In the genomic region with DNA sequence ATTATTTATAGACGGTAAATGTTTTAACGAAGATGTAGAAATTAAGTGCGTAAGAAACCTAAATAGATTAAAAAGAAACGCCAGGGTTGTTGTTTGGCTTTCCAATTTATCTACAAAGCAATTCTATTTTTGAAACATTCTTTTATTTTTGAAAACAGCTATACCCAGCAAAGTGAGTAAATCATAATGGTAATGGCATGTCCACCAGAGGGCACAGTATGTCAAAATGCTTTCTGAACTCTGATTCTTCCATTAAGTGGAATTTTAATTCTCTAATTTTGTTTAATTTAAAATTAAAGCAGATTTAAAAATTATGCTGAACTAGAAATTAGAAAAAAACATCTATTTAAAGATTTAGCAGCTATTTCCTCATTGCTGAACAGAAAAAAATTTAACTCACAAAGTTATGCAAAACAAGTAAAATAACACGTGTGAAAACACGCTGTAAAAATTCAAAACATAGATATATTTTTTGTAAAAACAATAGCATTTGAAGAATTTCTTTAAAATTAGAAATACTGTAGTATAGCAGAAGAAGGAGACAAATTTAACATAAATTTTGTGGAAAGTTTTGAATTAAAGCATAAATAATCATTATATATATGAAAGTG, we compare ENCODE assay signal across 9 cellular contexts. TPM values are rescaled to one million over a fixed set of nuclear protein-coding genes. Genes with fewer than 3 reads are reported as not detected.
A peak's percentile ranks its signal among the peaks of the same experiment; 100 is the strongest.
DNase-seq lines count a peak whose midpoint lies in the region; ATAC-seq and TF ChIP-seq lines count a peak whose summit lies in the region.
"Had no signal": no experiment of that assay in that cellular context is flagged by ENCODE, and none has a peak within 500 bp of the region (broad histone marks: within the 10 kb centered on the region; RNA-seq: fewer than 3 reads in every experiment).

No MANE protein-coding gene starts in this region.

- no TSS peak for BruUV-seq in mammary epithelial cell (replicated peaks; lab: Mats Ljungman, UMichigan)

- H3K27ac ChIP-seq in MM.1S (ENCODE audit: low read length) (no peak overlapping the region), mammary epithelial cell (ENCODE audit: insufficient read depth, low read depth, low read length) (no peak overlapping the region)

- TF ChIP-seq CTCF in MM.1S (IDR thresholded peaks at IDR 0.05; ENCODE audit: low read length): peak; percentile 58
- peak; percentile 51 to 62 for TF ChIP-seq CTCF in mammary epithelial cell (conservative IDR thresholded peaks at IDR 0.05 in 1 of 2, IDR thresholded peaks at IDR 0.05 in 1 of 2; ENCODE audit: extremely low read depth in 1 of 2, insufficient read depth in 1 of 2, low read depth in 1 of 2, low read length in 2 of 2)
- TF ChIP-seq CTCF in nephron progenitor cell (IDR thresholded peaks at IDR 0.05): peak; percentile 25
- TF ChIP-seq CTCF in WTC11 (IDR thresholded peaks at IDR 0.05): no peak

- H3K9me2 ChIP-seq in MM.1S (replicated peaks; ENCODE audit: insufficient read depth, low read length): no peaks in the 10 kb centered on the region

- H4K20me1 ChIP-seq in MM.1S (ENCODE audit: insufficient read depth, low read length): no peaks in the 10 kb centered on the region
- no peaks in the 10 kb centered on the region for H4K20me1 ChIP-seq in mammary epithelial cell (ENCODE audit: insufficient read depth, low read length)

- no peaks in the 10 kb centered on the region for H3K27me3 Mint-ChIP-seq in nephron progenitor cell (ENCODE audit: low read depth, poor library complexity)
- no peaks in the 10 kb centered on the region for H3K27me3 Mint-ChIP-seq in stimulated activated memory B cell treated with anti-CD40 and anti-IgM and Interleukin-4, amounts not matched to agents 10 μg/mL and 1 μg/mL and 100 μg/mL, for 72 hours
- H3K27me3 Mint-ChIP-seq in WTC11 (ENCODE audit: low read depth): no peaks in the 10 kb centered on the region

- H3K4me3 ChIP-seq in MM.1S (ENCODE audit: low read length) (no peak overlapping the region), mammary epithelial cell (replicated peaks in 1 of 3; ENCODE audit: insufficient read depth in 1 of 3, low read depth in 2 of 3, low read length in 3 of 3) (no peak overlapping the region)

- H3K9ac ChIP-seq in MM.1S (ENCODE audit: low read length) (no peak overlapping the region), mammary epithelial cell (ENCODE audit: insufficient read depth, low read length) (no peak overlapping the region)

- H3K9me3 Mint-ChIP-seq in nephron progenitor cell (no peaks in the 10 kb centered on the region), WTC11 (peaks cover 9% of the 10 kb centered on the region)
- H3K9me3 Mint-ChIP-seq in stimulated activated memory B cell treated with anti-CD40 and anti-IgM and Interleukin-4, amounts not matched to agents 10 μg/mL and 1 μg/mL and 100 μg/mL, for 72 hours: no peaks in the 10 kb centered on the region

- no peaks in the 10 kb centered on the region for H3K27me3 ChIP-seq in MM.1S (replicated peaks; ENCODE audit: insufficient read depth, low read length)
- no peaks in the 10 kb centered on the region for H3K27me3 ChIP-seq in mammary epithelial cell (ENCODE audit: insufficient read depth, low read length)

- H3K9me3 ChIP-seq in MM.1S (replicated peaks; ENCODE audit: insufficient read depth, low read length) (no peaks in the 10 kb centered on the region), mammary epithelial cell (replicated peaks; ENCODE audit: insufficient read depth, low read length) (peaks cover 3% of the 10 kb centered on the region)

- POLR2A ChIA-PET in WTC11 (lab: Charles Lee): no interaction called here

- H3K27ac Mint-ChIP-seq in nephron progenitor cell: no peak overlapping the region
- H3K27ac Mint-ChIP-seq in stimulated activated memory B cell treated with anti-CD40 and anti-IgM and Interleukin-4, amounts not matched to agents 10 μg/mL and 1 μg/mL and 100 μg/mL, for 72 hours: no peak overlapping the region
- H3K27ac Mint-ChIP-seq in WTC11: no peak overlapping the region

- DNase-seq in EL (peak; percentile 31), MM.1S (peak; percentile 56), mammary epithelial cell (no peak), nephron progenitor cell (no peak), iPS-NIHi11 (ENCODE audit: low spot score) (no peak), WTC11 (ENCODE audit: low spot score) (no peak)
- DNase-seq: stimulated activated CD4-positive, alpha-beta T cell treated with anti-CD3 and anti-CD28 coated beads, Interleukin-12 subunit alpha, Interleukin-12 subunit beta, amount 100 ng/mL, for 4 hours had no signal

- peaks cover 21% of the 10 kb centered on the region for H3F3A ChIP-seq in MM.1S (ENCODE audit: insufficient read depth, low read length)

- H3K36me3 Mint-ChIP-seq in nephron progenitor cell (ENCODE audit: low read depth) (no peaks in the 10 kb centered on the region), WTC11 (no peaks in the 10 kb centered on the region)
- peaks cover 4% of the 10 kb centered on the region for H3K36me3 Mint-ChIP-seq in stimulated activated memory B cell treated with anti-CD40 and anti-IgM and Interleukin-4, amounts not matched to agents 10 μg/mL and 1 μg/mL and 100 μg/mL, for 72 hours

- no peak overlapping the region for H2AFZ ChIP-seq in MM.1S (ENCODE audit: low read length)
- H2AFZ ChIP-seq in mammary epithelial cell (ENCODE audit: low read depth, low read length): no peak overlapping the region

- H3K79me2 ChIP-seq in MM.1S (ENCODE audit: low read length) (no peaks in the 10 kb centered on the region), mammary epithelial cell (ENCODE audit: insufficient read depth, low read length) (peaks cover 3% of the 10 kb centered on the region)

- CTCF ChIA-PET in mammary epithelial cell (lab: Charles Lee; ENCODE audit: low non-redundant PET) (no interaction called here), WTC11 (lab: Charles Lee) (interaction anchor here (0.7 to 1.5 kb wide), 10 partner anchors 10 to 540 kb away, joined by 3 to 12 read pairs (median 5); a partner anchor contains a TSS)

- ATAC-seq in HG03280 (IDR thresholded peaks at IDR 0.05; ENCODE audit: unreplicated experiment): no peak
- ATAC-seq in stimulated activated memory B cell treated with anti-CD40 and anti-IgM and Interleukin-4, amounts not matched to agents 10 μg/mL and 1 μg/mL and 100 μg/mL, for 72 hours: no peak
- ATAC-seq in WTC11: no peak

- in situ Hi-C loops in mammary epithelial cell (cut with MboI; ENCODE audit: low sequenced_read_pairs in 2 of 2): loop anchor here in 1 of 2 donors (10.0 kb wide), 1 partner anchor 61 kb away; no protein-coding TSS in a partner anchor

- H3K4me1 ChIP-seq in MM.1S (ENCODE audit: low read length): peaks cover 55% of the 10 kb centered on the region
- peaks cover 26% of the 10 kb centered on the region for H3K4me1 ChIP-seq in mammary epithelial cell (ENCODE audit: insufficient read depth, low read length)

- intact Hi-C loops in mammary epithelial cell (cut with micrococcal nuclease): loop anchor here (1.0 to 10.0 kb wide), 3 partner anchors 27 to 541 kb away; a partner anchor contains a TSS

- no peak overlapping the region for H3K4me2 ChIP-seq in MM.1S (ENCODE audit: low read depth, low read length)
- H3K4me2 ChIP-seq in mammary epithelial cell (ENCODE audit: insufficient read depth, low read depth, low read length): no peak overlapping the region

- no peaks in the 10 kb centered on the region for H3K4me1 Mint-ChIP-seq in nephron progenitor cell
- H3K4me1 Mint-ChIP-seq in stimulated activated memory B cell treated with anti-CD40 and anti-IgM and Interleukin-4, amounts not matched to agents 10 μg/mL and 1 μg/mL and 100 μg/mL, for 72 hours: peaks cover 28% of the 10 kb centered on the region
- H3K4me1 Mint-ChIP-seq in WTC11: peaks cover 8% of the 10 kb centered on the region

- no peak overlapping the region for H3K4me3 Mint-ChIP-seq in nephron progenitor cell
- no peak overlapping the region for H3K4me3 Mint-ChIP-seq in stimulated activated memory B cell treated with anti-CD40 and anti-IgM and Interleukin-4, amounts not matched to agents 10 μg/mL and 1 μg/mL and 100 μg/mL, for 72 hours
- no peak overlapping the region for H3K4me3 Mint-ChIP-seq in WTC11

- dilution Hi-C loops in mammary epithelial cell (cut with HindIII; ENCODE audit: low sequenced_read_pairs): loop anchor here (5.0 to 25.0 kb wide), 2 partner anchors 54 to 544 kb away; no protein-coding TSS in a partner anchor

- 89% methylated on average over 6 of the region's 6 CpGs for WGBS in mammary epithelial cell (ENCODE audit: low coverage, missing lambda C conversion rate)

- H3K36me3 ChIP-seq in MM.1S (replicated peaks; ENCODE audit: insufficient read depth, low read length) (no peaks in the 10 kb centered on the region), mammary epithelial cell (ENCODE audit: insufficient read depth, low read length) (peaks cover 11% of the 10 kb centered on the region)

TF ChIP-seq in WTC11, 78 proteins besides CTCF, POLR2A, EP300 and RAD21 (continues in another document):
- TF ChIP-seq, protein P1, sequence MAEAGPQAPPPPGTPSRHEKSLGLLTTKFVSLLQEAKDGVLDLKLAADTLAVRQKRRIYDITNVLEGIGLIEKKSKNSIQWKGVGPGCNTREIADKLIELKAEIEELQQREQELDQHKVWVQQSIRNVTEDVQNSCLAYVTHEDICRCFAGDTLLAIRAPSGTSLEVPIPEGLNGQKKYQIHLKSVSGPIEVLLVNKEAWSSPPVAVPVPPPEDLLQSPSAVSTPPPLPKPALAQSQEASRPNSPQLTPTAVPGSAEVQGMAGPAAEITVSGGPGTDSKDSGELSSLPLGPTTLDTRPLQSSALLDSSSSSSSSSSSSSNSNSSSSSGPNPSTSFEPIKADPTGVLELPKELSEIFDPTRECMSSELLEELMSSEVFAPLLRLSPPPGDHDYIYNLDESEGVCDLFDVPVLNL (CRISPR knock-in tag; IDR thresholded peaks at IDR 0.05; ENCODE audit: borderline replicate concordance, low read depth): no peak
- TF ChIP-seq NR3C1 (CRISPR knock-in tag; conservative IDR thresholded peaks at IDR 0.05; ENCODE audit: low read depth) (no peak), IRF2 (CRISPR knock-in tag; IDR thresholded peaks at IDR 0.05; ENCODE audit: borderline replicate concordance, low read depth) (no peak)
- TF ChIP-seq, protein P2, sequence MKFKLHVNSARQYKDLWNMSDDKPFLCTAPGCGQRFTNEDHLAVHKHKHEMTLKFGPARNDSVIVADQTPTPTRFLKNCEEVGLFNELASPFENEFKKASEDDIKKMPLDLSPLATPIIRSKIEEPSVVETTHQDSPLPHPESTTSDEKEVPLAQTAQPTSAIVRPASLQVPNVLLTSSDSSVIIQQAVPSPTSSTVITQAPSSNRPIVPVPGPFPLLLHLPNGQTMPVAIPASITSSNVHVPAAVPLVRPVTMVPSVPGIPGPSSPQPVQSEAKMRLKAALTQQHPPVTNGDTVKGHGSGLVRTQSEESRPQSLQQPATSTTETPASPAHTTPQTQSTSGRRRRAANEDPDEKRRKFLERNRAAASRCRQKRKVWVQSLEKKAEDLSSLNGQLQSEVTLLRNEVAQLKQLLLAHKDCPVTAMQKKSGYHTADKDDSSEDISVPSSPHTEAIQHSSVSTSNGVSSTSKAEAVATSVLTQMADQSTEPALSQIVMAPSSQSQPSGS (CRISPR knock-in tag; IDR thresholded peaks at IDR 0.05; ENCODE audit: borderline replicate concordance, low read depth): no peak

RNA-seq across cellular contexts. Expression of a gene that starts 26.5 kb away (rescaled TPM):
- total RNA-seq in mammary epithelial cell: 10 to 100 TPM; 35.3 to 84.2 TPM
- 6.2 TPM for polyA plus RNA-seq in mammary epithelial cell
- polyA minus RNA-seq in mammary epithelial cell: 6.8 TPM
- total RNA-seq in WTC11 (2021): 0.15 to 0.27 TPM (median 0.18 TPM) in 3 replicates

Comparison
In these comparisons a context has a peak if more than half of its experiments do, and no peak if none do; other contexts are left out.
1. DNase-seq: peak in EL (single experiment) and MM.1S (single experiment); none in mammary epithelial cell (single experiment), nephron progenitor cell (single experiment), iPS-NIHi11 (single experiment) and WTC11 (single experiment).
2. RNA of a gene that starts 26.5 kb away (total RNA-seq): 35.3 to 84.2 TPM in mammary epithelial cell; 0.15 to 0.27 TPM in WTC11; every median in the first group is over 10 times any median in the second.